ENCODE assay signal across 7 cellular contexts in the genomic region with DNA sequence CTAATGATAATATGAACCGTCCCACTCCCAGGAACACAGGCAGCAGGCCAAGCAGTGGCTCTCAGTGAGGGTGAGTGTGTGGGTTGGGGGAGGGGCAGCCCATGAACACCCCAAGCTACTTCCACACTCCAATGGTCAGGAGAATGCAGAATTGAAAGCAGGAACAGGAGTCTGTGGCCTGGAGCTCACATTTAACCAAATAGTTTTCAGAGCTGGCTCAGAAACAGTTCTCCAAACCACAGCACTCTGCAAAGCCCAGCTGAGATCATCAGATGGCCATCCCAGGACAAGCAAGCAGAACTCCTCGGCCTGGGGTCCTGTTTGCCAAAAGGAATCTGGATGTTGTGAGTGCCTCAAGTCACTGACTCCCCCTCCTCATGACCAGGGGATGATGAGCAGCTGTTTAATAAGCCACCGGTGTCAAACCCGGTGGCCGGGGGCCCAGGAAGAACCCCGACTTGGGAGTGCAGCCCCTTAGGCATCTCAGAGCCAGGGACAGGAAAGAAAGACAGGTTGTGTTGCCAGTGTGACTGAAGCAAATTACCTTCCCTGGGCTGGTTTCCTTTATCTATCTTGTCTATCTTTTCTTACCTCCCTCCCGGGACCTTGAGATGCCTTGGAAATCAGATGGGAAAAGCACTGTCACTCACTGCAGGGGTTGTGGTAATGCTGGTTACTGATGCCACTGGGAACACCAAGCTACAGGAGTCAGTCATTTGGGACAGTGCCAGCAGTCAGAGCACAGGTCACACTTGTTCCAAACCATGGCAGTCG. TPM values are rescaled to one million over a fixed set of nuclear protein-coding genes. Genes with fewer than 3 reads are reported as not detected.
DNase-seq lines count a peak whose midpoint lies in the region; ATAC-seq and TF ChIP-seq lines count a peak whose summit lies in the region.

No MANE protein-coding gene starts in this region.

- no peaks in the 10 kb centered on the region for H3K36me3 ChIP-seq in left ventricle myocardium inferior

- in situ Hi-C loops in GM13977 (cut with MboI; ENCODE audit: low pct_unique_long_range_greater_than_20kb, low sequenced_read_pairs, unreplicated experiment) = no loop called here

- peak; percentile 51 for ATAC-seq in GM18867 (IDR thresholded peaks at IDR 0.05; ENCODE audit: unreplicated experiment)
- ATAC-seq in HG02884 (IDR thresholded peaks at IDR 0.05; ENCODE audit: unreplicated experiment) = peak; percentile 47
- no peak for ATAC-seq in GM18907 (IDR thresholded peaks at IDR 0.05; ENCODE audit: unreplicated experiment)

- no peak overlapping the region for H3K4me3 ChIP-seq in left ventricle myocardium inferior

- DNase-seq in RPMI8226 (peak; percentile 63), left ventricle myocardium inferior (peak; percentile 40), stromal cell of bone marrow (ENCODE audit: low read depth) (peak; percentile 75), GM13977 (ENCODE audit: low spot score) (no peak)

- H3K27me3 ChIP-seq in left ventricle myocardium inferior (ENCODE audit: low read depth) = no peaks in the 10 kb centered on the region

- intact Hi-C loops in left ventricle myocardium inferior (cut with micrococcal nuclease) = no loop called here

- H3K9me3 ChIP-seq in left ventricle myocardium inferior (replicated peaks) = no peaks in the 10 kb centered on the region

- TF ChIP-seq CTCF in left ventricle myocardium inferior (IDR thresholded peaks at IDR 0.05; ENCODE audit: borderline replicate concordance) (no peak), GM13977 (IDR thresholded peaks at IDR 0.05; ENCODE audit: extremely low read depth, insufficient read depth, missing control alignments) (no peak)

- peaks cover 24% of the 10 kb centered on the region for H3K4me1 ChIP-seq in left ventricle myocardium inferior

- H3K27ac ChIP-seq in left ventricle myocardium inferior (replicated peaks) = peak overlapping the region; percentile 42

RNA-seq across cellular contexts. Expression of a gene that starts 20.4 kb away (rescaled TPM):
- 42.2 TPM for total RNA-seq in left ventricle myocardium inferior
